In genomic region chr7:94253696-94254095, GRCh38 we compare ENCODE assay signal across 2 cellular contexts.
TF ChIP-seq lines count a peak whose summit lies in the region.

No MANE protein-coding gene starts in this region.

TF ChIP-seq in GM23338, 12 proteins besides CTCF, POLR2A, EP300 and RAD21:
- TF ChIP-seq ETS1 (IDR thresholded peaks at IDR 0.05) (no peak), ZNF331 (CRISPR knock-in tag; IDR thresholded peaks at IDR 0.05; ENCODE audit: low read depth) (no peak), STAT1 (IDR thresholded peaks at IDR 0.05; ENCODE audit: unreplicated experiment) (no peak), POLR2AphosphoS5 (IDR thresholded peaks at IDR 0.05; ENCODE audit: low read depth) (no peak), REST (IDR thresholded peaks at IDR 0.05; ENCODE audit: unreplicated experiment) (no peak), EZH2phosphoT487 (IDR thresholded peaks at IDR 0.05; ENCODE audit: unreplicated experiment) (no peak), ZNF114 (CRISPR knock-in tag; IDR thresholded peaks at IDR 0.05) (no peak), ZNF462 (CRISPR knock-in tag; IDR thresholded peaks at IDR 0.05) (no peak), CREB1 (CRISPR knock-in tag; IDR thresholded peaks at IDR 0.05; ENCODE audit: low read depth) (no peak), JUNB (IDR thresholded peaks at IDR 0.05; ENCODE audit: unreplicated experiment) (no peak), NANOG (IDR thresholded peaks at IDR 0.05; ENCODE audit: borderline replicate concordance) (no peak), EZH2 (IDR thresholded peaks at IDR 0.05; ENCODE audit: low read depth, unreplicated experiment) (no peak)

TF ChIP-seq in GM12878, 131 proteins besides CTCF, POLR2A, EP300 and RAD21:
- TF ChIP-seq SMAD5 (IDR thresholded peaks at IDR 0.05; ENCODE audit: low read depth), result no peak
- TF ChIP-seq NFXL1 (IDR thresholded peaks at IDR 0.05; ENCODE audit: borderline replicate concordance), result no peak
- TF ChIP-seq SPI1 (IDR thresholded peaks at IDR 0.05; ENCODE audit: borderline replicate concordance, insufficient read depth, low read depth, low read length), result 0 out of 2 replicates have a peak, but pooled peaks have one; percentile 11
- no peak for TF ChIP-seq TAF1 (IDR thresholded peaks at IDR 0.05; ENCODE audit: borderline replicate concordance, low read depth, low read length)
- no peak for TF ChIP-seq BMI1 (IDR thresholded peaks at IDR 0.05; ENCODE audit: borderline replicate concordance)
- TF ChIP-seq RELA (IDR thresholded peaks at IDR 0.05; ENCODE audit: borderline replicate concordance, partially characterized antibody), result no peak
- no peak for TF ChIP-seq SIX5 (IDR thresholded peaks at IDR 0.05; ENCODE audit: low read depth, low read length, severe bottlenecking)
- TF ChIP-seq RBBP5 (conservative IDR thresholded peaks at IDR 0.05), result no peak
- TF ChIP-seq JUNB (IDR thresholded peaks at IDR 0.05), result no peak
- peak; percentile 14; the same call in 1 of the 2 replicates for TF ChIP-seq BCL11A (IDR thresholded peaks at IDR 0.05; ENCODE audit: low read depth, low read length)
- TF ChIP-seq MYC (IDR thresholded peaks at IDR 0.05; ENCODE audit: insufficient read depth, insufficient read length, insufficient replicate concordance, low read length, severe bottlenecking), result no peak
- no peak for TF ChIP-seq ATF2 (IDR thresholded peaks at IDR 0.05; ENCODE audit: low read length)
- no peak for TF ChIP-seq MEF2A (IDR thresholded peaks at IDR 0.05; ENCODE audit: insufficient read depth, low read depth, low read length)
- TF ChIP-seq BCL3 (IDR thresholded peaks at IDR 0.05; ENCODE audit: borderline replicate concordance, insufficient read depth, low read depth, low read length, poor library complexity, severe bottlenecking), result no peak
- no peak for TF ChIP-seq PML (IDR thresholded peaks at IDR 0.05; ENCODE audit: low read length)
- TF ChIP-seq ATF7 (IDR thresholded peaks at IDR 0.05; ENCODE audit: low read depth), result no peak
- no peak for TF ChIP-seq RCOR1 (conservative IDR thresholded peaks at IDR 0.05; ENCODE audit: low read depth, low read length)
